16 cellular contexts compared by ENCODE assay signal in the genomic region with DNA sequence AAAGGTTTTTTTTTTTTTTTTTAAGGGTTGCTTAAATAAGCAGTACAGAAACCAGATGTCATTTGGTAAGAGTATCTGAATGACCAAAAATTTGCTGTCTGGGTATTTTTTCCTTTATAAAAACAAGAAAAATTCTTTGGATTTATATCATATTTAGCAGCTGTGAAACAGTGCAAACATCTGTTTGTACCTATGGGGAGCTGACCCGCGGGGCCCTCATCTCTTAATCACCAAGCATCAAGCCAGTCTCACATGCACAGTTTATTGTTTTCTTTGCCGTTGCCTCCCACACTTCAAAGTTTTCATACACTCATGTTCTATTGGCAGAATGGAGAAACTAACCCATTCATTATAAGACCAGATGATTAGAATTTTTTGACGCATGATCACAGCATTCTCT.
"Had no signal": no experiment of that assay in that cellular context is flagged by ENCODE, and none has a peak within 500 bp of the region (broad histone marks: within the 10 kb centered on the region; RNA-seq: fewer than 3 reads in every experiment).

No MANE protein-coding gene starts in this region.

- H3K4me3 Mint-ChIP-seq: activated CD4-positive, alpha-beta T cell treated with anti-CD3 and anti-CD28 coated beads, Interleukin-2, amount 10 ng/mL, durations not matched to agents 24 days and 14 days; activated naive CD8-positive, alpha-beta T cell treated with anti-CD3 and anti-CD28 coated beads, Interleukin-2, amount 10 ng/mL, durations not matched to agents 7 days and 5 days; effector memory CD8-positive, alpha-beta T cell; nephron progenitor cell; stimulated activated naive CD8-positive, alpha-beta T cell treated with anti-CD3 and anti-CD28 coated beads, Interleukin-15, amount 100 ng/mL, for 72 hours had no signal

- H3K9me3 Mint-ChIP-seq: activated CD4-positive, alpha-beta T cell treated with anti-CD3 and anti-CD28 coated beads, Interleukin-2, amount 10 ng/mL, durations not matched to agents 24 days and 14 days had no signal

- H3K27ac Mint-ChIP-seq: activated CD4-positive, alpha-beta T cell treated with anti-CD3 and anti-CD28 coated beads, Interleukin-2, amount 10 ng/mL, durations not matched to agents 24 days and 14 days; activated naive CD8-positive, alpha-beta T cell treated with anti-CD3 and anti-CD28 coated beads, Interleukin-2, amount 10 ng/mL, durations not matched to agents 7 days and 5 days; effector memory CD8-positive, alpha-beta T cell; nephron progenitor cell; stimulated activated naive CD8-positive, alpha-beta T cell treated with anti-CD3 and anti-CD28 coated beads, Interleukin-15, amount 100 ng/mL, for 72 hours had no signal

- DNase-seq: activated CD4-positive, alpha-beta T cell treated with anti-CD3 and anti-CD28 coated beads, Interleukin-2, amount 10 ng/mL, durations not matched to agents 24 days and 14 days; activated CD4-positive, CD25-positive, alpha-beta regulatory T cell; activated CD8-positive, alpha-beta memory T cell treated with anti-CD3 and anti-CD28 coated beads for 24 hours; activated naive CD8-positive, alpha-beta T cell treated with anti-CD3 and anti-CD28 coated beads, Interleukin-2, amount 10 ng/mL, durations not matched to agents 7 days and 5 days; anterior cingulate cortex; dermis blood vessel endothelial cell; effector memory CD8-positive, alpha-beta T cell; foreskin melanocyte; mesendoderm; nephron progenitor cell; right cardiac atrium; spleen; stimulated activated CD4-positive, alpha-beta T cell treated with anti-CD3 and anti-CD28 coated beads, Interleukin-1b, Interleukin-23, amount 100 ng/mL, for 48 hours; stimulated activated naive CD8-positive, alpha-beta T cell treated with anti-CD3 and anti-CD28 coated beads, Interleukin-15, amount 100 ng/mL, for 72 hours; T-helper 2 cell; upper lobe of right lung had no signal

- H3K27me3 Mint-ChIP-seq: activated CD4-positive, alpha-beta T cell treated with anti-CD3 and anti-CD28 coated beads, Interleukin-2, amount 10 ng/mL, durations not matched to agents 24 days and 14 days; activated naive CD8-positive, alpha-beta T cell treated with anti-CD3 and anti-CD28 coated beads, Interleukin-2, amount 10 ng/mL, durations not matched to agents 7 days and 5 days; effector memory CD8-positive, alpha-beta T cell; stimulated activated naive CD8-positive, alpha-beta T cell treated with anti-CD3 and anti-CD28 coated beads, Interleukin-15, amount 100 ng/mL, for 72 hours had no signal

- ATAC-seq: effector memory CD8-positive, alpha-beta T cell; right cardiac atrium; stimulated activated naive CD8-positive, alpha-beta T cell treated with anti-CD3 and anti-CD28 coated beads, Interleukin-15, amount 100 ng/mL, for 72 hours; upper lobe of right lung had no signal

- H3K36me3 Mint-ChIP-seq: activated naive CD8-positive, alpha-beta T cell treated with anti-CD3 and anti-CD28 coated beads, Interleukin-2, amount 10 ng/mL, durations not matched to agents 7 days and 5 days had no signal

- H3K4me1 Mint-ChIP-seq: activated CD4-positive, alpha-beta T cell treated with anti-CD3 and anti-CD28 coated beads, Interleukin-2, amount 10 ng/mL, durations not matched to agents 24 days and 14 days; activated naive CD8-positive, alpha-beta T cell treated with anti-CD3 and anti-CD28 coated beads, Interleukin-2, amount 10 ng/mL, durations not matched to agents 7 days and 5 days; stimulated activated naive CD8-positive, alpha-beta T cell treated with anti-CD3 and anti-CD28 coated beads, Interleukin-15, amount 100 ng/mL, for 72 hours had no signal
